ENCODE assay signal across 22 cellular contexts in the genomic region with DNA sequence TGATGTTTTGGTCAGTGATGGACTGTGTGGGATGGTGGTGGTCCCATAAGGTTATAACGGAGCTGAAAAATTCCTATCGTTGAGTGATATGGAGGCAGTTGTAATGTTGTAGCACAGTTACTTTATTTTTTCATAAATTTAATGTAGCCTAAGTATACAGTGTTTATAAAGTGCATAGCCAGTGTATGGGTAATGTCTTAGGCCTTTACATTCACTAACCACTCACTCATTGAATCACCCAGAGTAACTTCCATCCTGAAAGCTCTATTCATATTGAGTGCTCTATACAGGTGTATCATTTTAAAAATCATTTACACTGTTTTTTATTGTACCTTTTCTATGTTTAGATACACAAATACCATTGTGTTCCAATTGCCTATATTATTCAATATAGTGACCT.
"Had no signal": no experiment of that assay in that cellular context is flagged by ENCODE, and none has a peak within 500 bp of the region (broad histone marks: within the 10 kb centered on the region; RNA-seq: fewer than 3 reads in every experiment).

No MANE protein-coding gene starts in this region.

- H3K9ac ChIP-seq: neural progenitor cell had no signal

- DNase-seq: activated CD4-positive, alpha-beta memory T cell treated with anti-CD3 and anti-CD28 coated beads, Interleukin-2, amount 10 ng/mL, durations not matched to agents 7 days and 5 days; activated CD4-positive, alpha-beta T cell treated with anti-CD3 and anti-CD28 coated beads for 48 hours; activated CD4-positive, CD25-positive, alpha-beta regulatory T cell; activated naive CD4-positive, alpha-beta T cell; amniotic stem cell; cerebellar nuclear complex; esophagus squamous epithelium; gastrocnemius medialis; head of caudate nucleus; naive B cell; retina; stimulated activated CD4-positive, alpha-beta T cell treated with anti-CD3 and anti-CD28 coated beads, Interleukin-2, amount 100 ng/mL, for 48 hours; stimulated activated CD8-positive, alpha-beta memory T cell treated with anti-CD3 and anti-CD28 coated beads, Interleukin-4, amount 100 ng/mL, for 48 hours; stimulated activated naive CD4-positive, alpha-beta T cell; T-helper 1 cell; T-helper 9 cell; upper lobe of left lung had no signal

- H3K4me3 Mint-ChIP-seq: activated CD4-positive, alpha-beta memory T cell treated with anti-CD3 and anti-CD28 coated beads, Interleukin-2, amount 10 ng/mL, durations not matched to agents 7 days and 5 days; activated naive CD8-positive, alpha-beta T cell; naive B cell; neural progenitor cell had no signal

- ATAC-seq: gastrocnemius medialis had no signal

- H3K4me2 ChIP-seq: neural progenitor cell had no signal

- H3K9me3 Mint-ChIP-seq: activated CD4-positive, alpha-beta memory T cell treated with anti-CD3 and anti-CD28 coated beads, Interleukin-2, amount 10 ng/mL, durations not matched to agents 7 days and 5 days; activated T-helper 2 cell treated with anti-CD3 and anti-CD28 coated beads, Interferon-gamma antibody, Interleukin-2, Interleukin-4, amounts not matched to agents 10 μg/mL and 5 μg/mL and 100 μg/mL, durations not matched to agents 14 hours and 24 hours and 36 hours; naive B cell; neural progenitor cell had no signal

- H3K4me3 ChIP-seq: coronary artery, esophagus squamous epithelium, gastrocnemius medialis, neural progenitor cell, upper lobe of left lung had no signal

- H3K4me1 Mint-ChIP-seq: neural progenitor cell had no signal

- H3K27ac ChIP-seq: coronary artery, gastrocnemius medialis, neural progenitor cell, upper lobe of left lung had no signal

- H3K27me3 ChIP-seq: esophagus squamous epithelium, gastrocnemius medialis, neural progenitor cell, upper lobe of left lung had no signal

- H3K9me3 ChIP-seq: esophagus squamous epithelium, gastrocnemius medialis, upper lobe of left lung had no signal

- H2AFZ ChIP-seq: neural progenitor cell had no signal

- H3K36me3 Mint-ChIP-seq: activated naive CD8-positive, alpha-beta T cell had no signal

- H3K27ac Mint-ChIP-seq: activated CD4-positive, alpha-beta memory T cell treated with anti-CD3 and anti-CD28 coated beads, Interleukin-2, amount 10 ng/mL, durations not matched to agents 7 days and 5 days; activated T-helper 2 cell treated with anti-CD3 and anti-CD28 coated beads, Interferon-gamma antibody, Interleukin-2, Interleukin-4, amounts not matched to agents 10 μg/mL and 5 μg/mL and 100 μg/mL, durations not matched to agents 14 hours and 24 hours and 36 hours; neural progenitor cell; progenitor cell of endocrine pancreas had no signal

- H3K4me1 ChIP-seq: gastrocnemius medialis, neural progenitor cell had no signal

- H3K27me3 Mint-ChIP-seq: activated CD4-positive, alpha-beta memory T cell treated with anti-CD3 and anti-CD28 coated beads, Interleukin-2, amount 10 ng/mL, durations not matched to agents 7 days and 5 days; activated naive CD8-positive, alpha-beta T cell; naive B cell; progenitor cell of endocrine pancreas had no signal
